11 cellular contexts compared by ENCODE assay signal in the genomic region with DNA sequence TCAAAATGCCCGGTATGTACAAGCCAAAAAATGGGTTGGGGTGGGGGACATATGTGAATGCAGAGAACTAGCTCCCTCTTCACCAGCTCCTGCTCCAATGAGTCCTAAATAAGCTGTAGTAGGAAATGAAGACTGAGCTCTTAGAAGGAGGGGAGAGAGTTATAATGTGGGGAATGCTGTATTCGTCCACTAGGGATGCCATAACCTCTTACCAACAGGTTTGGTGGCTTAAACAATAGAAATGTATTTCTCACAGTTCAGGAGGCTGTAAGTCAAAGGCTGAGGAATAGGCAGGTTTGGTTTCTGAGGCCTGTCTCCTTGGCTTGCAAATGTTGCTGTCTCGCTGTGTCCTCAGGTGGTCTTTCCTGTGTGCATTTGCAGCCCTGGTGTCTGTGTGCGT.
DNase-seq lines count a peak whose midpoint lies in the region; ATAC-seq and TF ChIP-seq lines count a peak whose summit lies in the region.
"Had no signal": no experiment of that assay in that cellular context is flagged by ENCODE, and none has a peak within 500 bp of the region (broad histone marks: within the 10 kb centered on the region; RNA-seq: fewer than 3 reads in every experiment).

No MANE protein-coding gene starts in this region.

- H3K36me3 Mint-ChIP-seq in nephron progenitor cell (ENCODE audit: low read depth) = no peaks in the 10 kb centered on the region
- no peaks in the 10 kb centered on the region for H3K36me3 Mint-ChIP-seq in T-helper 2 cell treated with Interferon-gamma antibody and Interleukin-4, amounts not matched to agents 5 μg/mL and 100 μg/mL, for 36 hours (ENCODE audit: low read depth)
- H3K36me3 Mint-ChIP-seq: activated CD8-positive, alpha-beta memory T cell treated with anti-CD3 and anti-CD28 coated beads, Interleukin-2, amount 10 ng/mL, durations not matched to agents 7 days and 5 days had no signal

- in situ Hi-C loops in brain microvascular endothelial cell (cut with HindIII; ENCODE audit: low pct_ligation_motif_present, low sequenced_read_pairs) = no loop called here

- H3K27ac Mint-ChIP-seq in nephron progenitor cell = no peak overlapping the region
- no peak overlapping the region for H3K27ac Mint-ChIP-seq in T-helper 2 cell treated with Interferon-gamma antibody and Interleukin-4, amounts not matched to agents 5 μg/mL and 100 μg/mL, for 36 hours
- H3K27ac Mint-ChIP-seq: activated CD8-positive, alpha-beta memory T cell treated with anti-CD3 and anti-CD28 coated beads, Interleukin-2, amount 10 ng/mL, durations not matched to agents 7 days and 5 days had no signal

- H3K4me1 Mint-ChIP-seq in nephron progenitor cell = no peaks in the 10 kb centered on the region
- H3K4me1 Mint-ChIP-seq in T-helper 2 cell treated with Interferon-gamma antibody and Interleukin-4, amounts not matched to agents 5 μg/mL and 100 μg/mL, for 36 hours (ENCODE audit: low read depth) = peaks cover 4% of the 10 kb centered on the region

- H3K4me3 ChIP-seq in brain microvascular endothelial cell (ENCODE audit: low read depth, low read length) = no peak overlapping the region
- H3K4me3 ChIP-seq: skin epidermis, uterus had no signal

- no peak for DNase-seq in GM10266 (ENCODE audit: extremely low spot score)
- DNase-seq in NAMALWA (ENCODE audit: low spot score) = peak; percentile 6
- DNase-seq in brain microvascular endothelial cell = no peak
- no peak for DNase-seq in nephron progenitor cell
- DNase-seq in T-helper 2 cell treated with Interferon-gamma antibody and Interleukin-4, amounts not matched to agents 5 μg/mL and 100 μg/mL, for 36 hours (ENCODE audit: low spot score) = no peak
- DNase-seq: activated CD8-positive, alpha-beta memory T cell treated with anti-CD3 and anti-CD28 coated beads, Interleukin-2, amount 10 ng/mL, durations not matched to agents 7 days and 5 days; uterus had no signal

- H3K27me3 ChIP-seq in brain microvascular endothelial cell (replicated peaks) = peaks cover 5% of the 10 kb centered on the region
- H3K27me3 ChIP-seq: uterus had no signal

- H3K36me3 ChIP-seq in brain microvascular endothelial cell (replicated peaks) = no peaks in the 10 kb centered on the region
- H3K36me3 ChIP-seq: uterus had no signal

- ATAC-seq in GM21423 (IDR thresholded peaks at IDR 0.05; ENCODE audit: unreplicated experiment) (no peak), GM21515 (IDR thresholded peaks at IDR 0.05; ENCODE audit: unreplicated experiment) (no peak), GM21737 (IDR thresholded peaks at IDR 0.05; ENCODE audit: unreplicated experiment) (no peak)
- ATAC-seq: activated CD8-positive, alpha-beta memory T cell treated with anti-CD3 and anti-CD28 coated beads, Interleukin-2, amount 10 ng/mL, durations not matched to agents 7 days and 5 days had no signal

- no peak overlapping the region for H3K27ac ChIP-seq in brain microvascular endothelial cell
- H3K27ac ChIP-seq: skin epidermis, uterus had no signal

- H3K9me3 Mint-ChIP-seq in nephron progenitor cell = no peaks in the 10 kb centered on the region
- H3K9me3 Mint-ChIP-seq in T-helper 2 cell treated with Interferon-gamma antibody and Interleukin-4, amounts not matched to agents 5 μg/mL and 100 μg/mL, for 36 hours = no peaks in the 10 kb centered on the region

- no peak overlapping the region for H3K4me3 Mint-ChIP-seq in nephron progenitor cell
- H3K4me3 Mint-ChIP-seq in T-helper 2 cell treated with Interferon-gamma antibody and Interleukin-4, amounts not matched to agents 5 μg/mL and 100 μg/mL, for 36 hours = no peak overlapping the region
- H3K4me3 Mint-ChIP-seq: activated CD8-positive, alpha-beta memory T cell treated with anti-CD3 and anti-CD28 coated beads, Interleukin-2, amount 10 ng/mL, durations not matched to agents 7 days and 5 days had no signal

- TF ChIP-seq CTCF in GM10266 (IDR thresholded peaks at IDR 0.05; ENCODE audit: control insufficient read depth, insufficient read depth, low read depth, missing control alignments) (peak; percentile 7), brain microvascular endothelial cell (IDR thresholded peaks at IDR 0.05; ENCODE audit: low read depth, low read length, missing control alignments) (peak; percentile 57), nephron progenitor cell (IDR thresholded peaks at IDR 0.05) (peak; percentile 30)

- H3K27me3 Mint-ChIP-seq in nephron progenitor cell (ENCODE audit: low read depth, poor library complexity) = peaks cover 46% of the 10 kb centered on the region
- H3K27me3 Mint-ChIP-seq in T-helper 2 cell treated with Interferon-gamma antibody and Interleukin-4, amounts not matched to agents 5 μg/mL and 100 μg/mL, for 36 hours (ENCODE audit: low read depth) = peaks cover 31% of the 10 kb centered on the region

Comparison
In these comparisons a context has a peak if more than half of its experiments do, and no peak if none do; other contexts are left out.
1. CTCF ChIP-seq: peak in every context shown above with its lines; median percentile 57 in brain microvascular endothelial cell; 30 in nephron progenitor cell; 7 in GM10266.